ENCODE assay signal across 25 cellular contexts in genomic region chrX:109841257-109841656, GRCh38.
DNase-seq lines count a peak whose midpoint lies in the region; ATAC-seq and TF ChIP-seq lines count a peak whose summit lies in the region.
"Had no signal": no experiment of that assay in that cellular context is flagged by ENCODE, and none has a peak within 500 bp of the region (broad histone marks: within the 10 kb centered on the region; RNA-seq: fewer than 3 reads in every experiment).

No MANE protein-coding gene starts in this region.

- H3K9me2 ChIP-seq in SK-N-SH, result no peaks in the 10 kb centered on the region

- TF ChIP-seq RAD21 in SK-N-SH (IDR thresholded peaks at IDR 0.05; ENCODE audit: low read length), result no peak

- H3F3A ChIP-seq in SK-N-SH (replicated peaks; ENCODE audit: insufficient read depth) (no peaks in the 10 kb centered on the region), neural progenitor cell (ENCODE audit: low read depth) (no peaks in the 10 kb centered on the region)

- H3K9me3 ChIP-seq in SK-N-SH (no peaks in the 10 kb centered on the region), neural progenitor cell (ENCODE audit: low read depth) (no peaks in the 10 kb centered on the region)
- H3K9me3 ChIP-seq: pancreas, tibial artery had no signal

- H3K27ac ChIP-seq in SK-N-SH (ENCODE audit: low read depth in 2 of 2, low read length in 1 of 2) (peak overlapping the region in 1 of 2 experiments; percentile 79; a peak in 2 of 4 replicates), neural progenitor cell (no peak overlapping the region)
- H3K27ac ChIP-seq: 22Rv1, pancreas, PC-9, tibial artery had no signal

- H3K4me3 ChIP-seq in SK-N-SH (ENCODE audit: low read depth in 2 of 2, low read length in 1 of 2) (no peak overlapping the region), neural progenitor cell (no peak overlapping the region)
- H3K4me3 ChIP-seq: GM23338, hepatocyte, pancreas, PC-9, tibial artery had no signal

- no peaks in the 10 kb centered on the region for H3K36me3 ChIP-seq in SK-N-SH (replicated peaks in 1 of 2; ENCODE audit: control insufficient read depth in 1 of 2, insufficient read depth in 2 of 2, low read length in 1 of 2)
- H3K36me3 ChIP-seq in neural progenitor cell, result no peaks in the 10 kb centered on the region
- H3K36me3 ChIP-seq: pancreas, tibial artery had no signal

- H2AFZ ChIP-seq in SK-N-SH (ENCODE audit: low read depth) (peak overlapping the region; percentile 26; the same call in 1 of the 2 replicates), neural progenitor cell (replicated peaks) (no peak overlapping the region)
- H2AFZ ChIP-seq: GM23338, hepatocyte, PC-9 had no signal

- peaks cover 4% of the 10 kb centered on the region for H3K36me3 Mint-ChIP-seq in neural progenitor cell
- H3K36me3 Mint-ChIP-seq: natural killer cell; stimulated activated naive B cell treated with anti-CD40 and anti-IgM and Interleukin-4, amounts not matched to agents 10 μg/mL and 1 μg/mL and 100 μg/mL, for 72 hours had no signal

- H3K27ac Mint-ChIP-seq in neural progenitor cell, result peak overlapping the region; percentile 75
- H3K27ac Mint-ChIP-seq: GM23338; natural killer cell; stimulated activated naive B cell treated with anti-CD40 and anti-IgM and Interleukin-4, amounts not matched to agents 10 μg/mL and 1 μg/mL and 100 μg/mL, for 72 hours had no signal

- ATAC-seq in SK-N-SH treated with all-trans-retinoic acid at 6 μM for 48 hours (no peak), HG03175 (IDR thresholded peaks at IDR 0.05; ENCODE audit: unreplicated experiment) (no peak)
- ATAC-seq: left colon had no signal

- no peak overlapping the region for H3K4me3 Mint-ChIP-seq in neural progenitor cell
- H3K4me3 Mint-ChIP-seq: GM23338; natural killer cell; stimulated activated naive B cell treated with anti-CD40 and anti-IgM and Interleukin-4, amounts not matched to agents 10 μg/mL and 1 μg/mL and 100 μg/mL, for 72 hours had no signal

- no peak for DNase-seq in SK-N-SH
- peak; percentile 19 for DNase-seq in stimulated activated CD4-positive, alpha-beta T cell treated with anti-CD3 and anti-CD28 coated beads, Interleukin-1b, Interleukin-23, amount 100 ng/mL, for 48 hours
- no peak for DNase-seq in stimulated activated CD4-positive, alpha-beta T cell treated with anti-CD3 and anti-CD28 coated beads, Interleukin-12 subunit alpha, Interleukin-12 subunit beta, amount 100 ng/mL, for 4 hours
- DNase-seq in neural progenitor cell (ENCODE audit: low spot score), result no peak
- DNase-seq in C1 segment of cervical spinal cord (lab: John Stamatoyannopoulos, UW), result no peak
- no peak for DNase-seq in NCI-H2029 treated with DMSO at 0.1 percent for 48 hours (lab: John Stamatoyannopoulos, UW)
- DNase-seq: activated CD4-positive, CD25-positive, alpha-beta regulatory T cell; effector CD8-positive, alpha-beta T cell; KG1; natural killer cell; NCI-H1436; NCI-H2107; NCI-H446 treated with DMSO at 0.1 percent for 48 hours; SHP77; stimulated activated CD4-positive, alpha-beta T cell treated with anti-CD3 and anti-CD28 coated beads, Interleukin-4, amount 100 ng/mL, for 1 hour; stimulated activated naive B cell treated with anti-CD40 and anti-IgM and Interleukin-4, amounts not matched to agents 10 μg/mL and 1 μg/mL and 100 μg/mL, for 72 hours had no signal

- H4K20me1 ChIP-seq in SK-N-SH (ENCODE audit: insufficient read depth) (no peaks in the 10 kb centered on the region), neural progenitor cell (ENCODE audit: low read depth) (no peaks in the 10 kb centered on the region)

- CTCF ChIA-PET in SK-N-SH (lab: Yijun Ruan, JAX), result interaction anchor here (5.4 kb wide), 1 partner anchor 16 kb away, joined by 28 read pairs; no protein-coding TSS in a partner anchor

- WGBS in SK-N-SH (ENCODE audit: low lambda C conversion rate), result 40% methylated on average over 4 of the region's 4 CpGs

- peaks cover 6% of the 10 kb centered on the region for H3K27me3 Mint-ChIP-seq in neural progenitor cell (ENCODE audit: insufficient read depth, low read depth)
- H3K27me3 Mint-ChIP-seq: stimulated activated naive B cell treated with anti-CD40 and anti-IgM and Interleukin-4, amounts not matched to agents 10 μg/mL and 1 μg/mL and 100 μg/mL, for 72 hours had no signal

- no peaks in the 10 kb centered on the region for H3K27me3 ChIP-seq in SK-N-SH (ENCODE audit: insufficient read depth)
- H3K27me3 ChIP-seq in neural progenitor cell, result no peaks in the 10 kb centered on the region
- H3K27me3 ChIP-seq: hepatocyte, tibial artery had no signal

- POLR2A ChIA-PET in SK-N-SH (lab: Yijun Ruan, JAX), result no interaction called here

- no peak overlapping the region for H3K9ac ChIP-seq in SK-N-SH
- no peak overlapping the region for H3K9ac ChIP-seq in neural progenitor cell

- H3K9me3 Mint-ChIP-seq in neural progenitor cell, result peaks cover 9% of the 10 kb centered on the region
- H3K9me3 Mint-ChIP-seq: GM23338; natural killer cell; stimulated activated naive B cell treated with anti-CD40 and anti-IgM and Interleukin-4, amounts not matched to agents 10 μg/mL and 1 μg/mL and 100 μg/mL, for 72 hours had no signal

- no peaks in the 10 kb centered on the region for H3K79me2 ChIP-seq in SK-N-SH (ENCODE audit: insufficient read depth)
- no peaks in the 10 kb centered on the region for H3K79me2 ChIP-seq in neural progenitor cell (ENCODE audit: low read depth)
- H3K79me2 ChIP-seq: hepatocyte had no signal

- H3K4me1 Mint-ChIP-seq in neural progenitor cell, result peaks cover 32% of the 10 kb centered on the region
- H3K4me1 Mint-ChIP-seq: GM23338, natural killer cell had no signal

- TF ChIP-seq EP300 in SK-N-SH (IDR thresholded peaks at IDR 0.05; ENCODE audit: borderline replicate concordance in 1 of 2, low read depth in 1 of 2, low read length in 1 of 2), result no peak

- TF ChIP-seq CTCF in SK-N-SH (IDR thresholded peaks at IDR 0.05) (no peak), neural progenitor cell (IDR thresholded peaks at IDR 0.05) (no peak)

- H3K4me2 ChIP-seq in SK-N-SH (no peak overlapping the region), neural progenitor cell (no peak overlapping the region)
- H3K4me2 ChIP-seq: GM23338, hepatocyte had no signal

- peaks cover 2 to 11% of the 10 kb centered on the region in 2 experiments; a peak in 1 of 4 replicates for H3K4me1 ChIP-seq in SK-N-SH (ENCODE audit: control insufficient read depth in 1 of 2, insufficient read depth in 2 of 2, low read depth in 1 of 2, low read length in 1 of 2)
- peaks cover 22% of the 10 kb centered on the region for H3K4me1 ChIP-seq in neural progenitor cell
- H3K4me1 ChIP-seq: pancreas had no signal

TF ChIP-seq in SK-N-SH, 30 proteins besides CTCF, POLR2A, EP300 and RAD21:
- TF ChIP-seq TCF12 (IDR thresholded peaks at IDR 0.05), result no peak
- TF ChIP-seq FOXM1 (IDR thresholded peaks at IDR 0.05; ENCODE audit: low read depth), result no peak
- no peak for TF ChIP-seq GATA2 (CRISPR knock-in tag; IDR thresholded peaks at IDR 0.05)
- no peak for TF ChIP-seq MAX (IDR thresholded peaks at IDR 0.05; ENCODE audit: low read depth)
- no peak for TF ChIP-seq FOSL2 (IDR thresholded peaks at IDR 0.05; ENCODE audit: borderline replicate concordance, low read depth)
- no peak for TF ChIP-seq YY1 (IDR thresholded peaks at IDR 0.05; ENCODE audit: low read depth)
- TF ChIP-seq USF1 (IDR thresholded peaks at IDR 0.05; ENCODE audit: borderline replicate concordance, low read depth), result no peak
- TF ChIP-seq NFIC (IDR thresholded peaks at IDR 0.05; ENCODE audit: borderline replicate concordance), result no peak
- no peak for TF ChIP-seq MXI1 (IDR thresholded peaks at IDR 0.05; ENCODE audit: low read depth, low read length)
- TF ChIP-seq RFX5 (IDR thresholded peaks at IDR 0.05; ENCODE audit: low read length), result no peak
- no peak for TF ChIP-seq SMC3 (IDR thresholded peaks at IDR 0.05; ENCODE audit: low read depth, low read length)

TF ChIP-seq in SK-N-SH treated with all-trans-retinoic acid at 6 μM for 48 hours, 23 proteins besides CTCF, POLR2A, EP300 and RAD21:
- TF ChIP-seq ZFP30 (CRISPR knock-in tag; IDR thresholded peaks at IDR 0.05) (no peak), ZC3H10 (CRISPR knock-in tag; IDR thresholded peaks at IDR 0.05) (no peak), ZNF8 (CRISPR knock-in tag; IDR thresholded peaks at IDR 0.05) (no peak), PPARA (CRISPR knock-in tag; IDR thresholded peaks at IDR 0.05; ENCODE audit: borderline replicate concordance) (no peak), TOX (CRISPR knock-in tag; IDR thresholded peaks at IDR 0.05; ENCODE audit: borderline replicate concordance) (no peak), CSRNP3 (CRISPR knock-in tag; IDR thresholded peaks at IDR 0.05) (no peak), ZFP3 (CRISPR knock-in tag; IDR thresholded peaks at IDR 0.05) (no peak), OSR1 (CRISPR knock-in tag; IDR thresholded peaks at IDR 0.05) (no peak)
